In the genomic region with DNA sequence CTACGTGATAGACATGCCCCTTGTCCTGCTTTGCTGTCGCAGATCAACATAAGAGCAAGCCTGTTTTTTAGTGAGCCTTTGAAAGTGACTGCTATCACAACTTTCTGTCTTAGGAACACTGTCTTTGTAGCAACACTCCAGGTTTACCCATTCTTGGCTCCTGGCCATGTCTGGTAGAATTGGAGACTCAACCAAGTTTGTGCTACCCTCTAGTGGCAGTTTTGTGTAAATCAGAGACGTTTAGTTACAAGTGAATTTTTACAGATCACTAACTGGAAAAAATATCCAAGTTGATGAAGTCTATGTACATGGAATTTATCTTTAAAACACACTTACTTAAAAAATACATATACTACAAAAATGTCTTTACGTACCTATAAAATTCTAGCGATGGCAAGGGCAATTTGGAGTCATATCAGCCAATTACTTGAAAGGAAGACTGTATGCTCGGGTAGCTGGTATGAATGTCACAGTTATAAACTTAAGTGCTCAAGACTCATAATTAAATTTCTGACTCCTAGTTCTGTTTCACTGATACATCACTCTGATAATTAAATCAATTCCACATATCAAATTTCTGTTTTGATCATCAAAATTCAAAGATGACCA, we compare ENCODE assay signal across 8 cellular contexts.
DNase-seq lines count a peak whose midpoint lies in the region; ATAC-seq, FAIRE-seq and TF ChIP-seq lines count a peak whose summit lies in the region.

No MANE protein-coding gene starts in this region.

- 29% methylated on average over 6 of the region's 6 CpGs for WGBS in mammary epithelial cell (ENCODE audit: low coverage, missing lambda C conversion rate)

- FAIRE-seq in keratinocyte (lab: Jason Lieb, UNC), result peak; percentile 89

- intact Hi-C loops in mammary epithelial cell (cut with micrococcal nuclease), result loop anchor here (1.0 to 10.0 kb wide), 4 partner anchors 157 to 771 kb away; partner anchors contain the start of gene RAB32

- peak; percentile 64 for TF ChIP-seq CTCF in GM12874 (IDR thresholded peaks at IDR 0.05; ENCODE audit: insufficient read depth, low read depth, low read length)
- TF ChIP-seq CTCF in mammary epithelial cell (conservative IDR thresholded peaks at IDR 0.05 in 1 of 2, IDR thresholded peaks at IDR 0.05 in 1 of 2; ENCODE audit: extremely low read depth in 1 of 2, insufficient read depth in 1 of 2, low read depth in 1 of 2, low read length in 2 of 2), result peak; percentile 70 to 74
- TF ChIP-seq CTCF in keratinocyte (optimal IDR thresholded peaks at IDR 0.05 in 1 of 3, IDR thresholded peaks at IDR 0.05 in 1 of 3, conservative IDR thresholded peaks at IDR 0.05 in 1 of 3; ENCODE audit: extremely low read depth in 1 of 3, insufficient read depth in 2 of 3, low read length in 3 of 3), result peak; percentile 60 to 71 (median 61)

- ATAC-seq in HG02678 (IDR thresholded peaks at IDR 0.05; ENCODE audit: unreplicated experiment), result peak; percentile 86

- no peak overlapping the region for H3K4me3 ChIP-seq in mammary epithelial cell (replicated peaks in 1 of 3; ENCODE audit: insufficient read depth in 1 of 3, low read depth in 2 of 3, low read length in 3 of 3)
- no peak overlapping the region for H3K4me3 ChIP-seq in keratinocyte (ENCODE audit: control insufficient read depth in 2 of 3, extremely low read depth in 1 of 3, insufficient read depth in 2 of 3, low read depth in 1 of 3, low read length in 3 of 3)

- no peak overlapping the region for H3K9ac ChIP-seq in mammary epithelial cell (ENCODE audit: insufficient read depth, low read length)
- no peak overlapping the region for H3K9ac ChIP-seq in keratinocyte (ENCODE audit: control insufficient read depth, extremely low read depth, insufficient read depth, low read length)

- dilution Hi-C loops in mammary epithelial cell (cut with HindIII; ENCODE audit: low sequenced_read_pairs), result no loop called here
- dilution Hi-C loops in keratinocyte (cut with MboI; ENCODE audit: extremely low pct_ligation_motif_present, low sequenced_read_pairs), result no loop called here

- H3K9me3 ChIP-seq in mammary epithelial cell (replicated peaks; ENCODE audit: insufficient read depth, low read length), result no peaks in the 10 kb centered on the region
- H3K9me3 ChIP-seq in keratinocyte (ENCODE audit: control insufficient read depth, low read depth, low read length), result no peaks in the 10 kb centered on the region

- BruUV-seq in mammary epithelial cell (replicated peaks; lab: Mats Ljungman, UMichigan), result no TSS peak

- H4K20me1 ChIP-seq in mammary epithelial cell (ENCODE audit: insufficient read depth, low read length), result no peaks in the 10 kb centered on the region
- no peaks in the 10 kb centered on the region for H4K20me1 ChIP-seq in keratinocyte (ENCODE audit: control insufficient read depth, extremely low read depth, insufficient read depth, low read length)

- no peaks in the 10 kb centered on the region for H3K27me3 ChIP-seq in mammary epithelial cell (ENCODE audit: insufficient read depth, low read length)
- H3K27me3 ChIP-seq in keratinocyte (ENCODE audit: control insufficient read depth, extremely low read depth, insufficient read depth, low read length), result no peaks in the 10 kb centered on the region

- DNase-seq in ACHN (peak; percentile 78), NCI-H1092 treated with DMSO at 0.1 percent for 48 hours (lab: John Stamatoyannopoulos, UW) (peak; percentile 33), SK-N-DZ (ENCODE audit: low spot score) (peak; percentile 79), mammary epithelial cell (peak; percentile 70), keratinocyte (ENCODE audit: low read depth, low spot score) (peak; percentile 49)
- DNase-seq in stimulated activated CD4-positive, alpha-beta T cell treated with anti-CD3 and anti-CD28 coated beads, Interleukin-4, amount 100 ng/mL, for 48 hours (ENCODE audit: low read depth in 2 of 2), result peak; percentile 3 to 11

- H3K79me2 ChIP-seq in mammary epithelial cell (ENCODE audit: insufficient read depth, low read length) (no peaks in the 10 kb centered on the region), keratinocyte (ENCODE audit: control insufficient read depth, insufficient read depth, low read length) (no peaks in the 10 kb centered on the region)

- H3K27ac ChIP-seq in mammary epithelial cell (ENCODE audit: insufficient read depth, low read depth, low read length) (no peak overlapping the region), keratinocyte (ENCODE audit: control insufficient read depth, insufficient read depth, low read length) (no peak overlapping the region)

- H3K4me1 ChIP-seq in mammary epithelial cell (ENCODE audit: insufficient read depth, low read length) (no peaks in the 10 kb centered on the region), keratinocyte (ENCODE audit: control insufficient read depth, extremely low read depth, insufficient read depth, low read length) (no peaks in the 10 kb centered on the region)

- H3K9me1 ChIP-seq in keratinocyte (ENCODE audit: control insufficient read depth, extremely low read depth, insufficient read depth, low read length), result no peaks in the 10 kb centered on the region

- no peak overlapping the region for H3K4me2 ChIP-seq in mammary epithelial cell (ENCODE audit: insufficient read depth, low read depth, low read length)
- no peak overlapping the region for H3K4me2 ChIP-seq in keratinocyte (ENCODE audit: control insufficient read depth, extremely low read depth, insufficient read depth, low read depth, low read length)

- H2AFZ ChIP-seq in mammary epithelial cell (ENCODE audit: low read depth, low read length) (no peak overlapping the region), keratinocyte (ENCODE audit: control insufficient read depth, low read length) (no peak overlapping the region)

- H3K36me3 ChIP-seq in mammary epithelial cell (ENCODE audit: insufficient read depth, low read length) (no peaks in the 10 kb centered on the region), keratinocyte (ENCODE audit: control insufficient read depth in 2 of 2, extremely low read depth in 1 of 2, insufficient read depth in 2 of 2, low read length in 2 of 2) (no peaks in the 10 kb centered on the region)

- in situ Hi-C loops in ACHN (cut with HindIII; ENCODE audit: low pct_ligation_motif_present, low pct_unique_long_range_greater_than_20kb, low sequenced_read_pairs), result no loop called here
- in situ Hi-C loops in mammary epithelial cell (cut with MboI; ENCODE audit: low sequenced_read_pairs in 2 of 2), result no loop called here

- CTCF ChIA-PET in mammary epithelial cell (lab: Charles Lee; ENCODE audit: low non-redundant PET), result no interaction called here

Comparison
In these comparisons a context has a peak if more than half of its experiments do, and no peak if none do; other contexts are left out.
1. DNase-seq: peak in every context shown above with its lines; median percentile 79 in SK-N-DZ; 78 in ACHN; 70 in mammary epithelial cell; 49 in keratinocyte; 33 in NCI-H1092 treated with DMSO at 0.1 percent for 48 hours; 7 in stimulated activated CD4-positive, alpha-beta T cell treated with anti-CD3 and anti-CD28 coated beads, Interleukin-4, amount 100 ng/mL, for 48 hours.